8 cellular contexts compared by ENCODE assay signal in genomic region chr18:12884521-12885323, GRCh38.
DNase-seq lines count a peak whose midpoint lies in the region; ATAC-seq and TF ChIP-seq lines count a peak whose summit lies in the region.

No MANE protein-coding gene starts in this region.

- no peaks in the 10 kb centered on the region for H3K9me3 ChIP-seq in SK-N-MC (ENCODE audit: low read depth, low read length)

- H3K36me3 ChIP-seq in SK-N-MC (ENCODE audit: insufficient read depth, low read length): no peaks in the 10 kb centered on the region

- H3K27ac ChIP-seq in SK-N-MC: peak overlapping the region; percentile 49; the same call in 1 of the 2 replicates

- H3K4me3 ChIP-seq in SK-N-MC: peak overlapping the region; percentile 98
- H3K4me3 ChIP-seq in fibroblast of mammary gland (ENCODE audit: control insufficient read depth, low read depth, low read length): peak overlapping the region; percentile 62

- ATAC-seq in GM19023 (IDR thresholded peaks at IDR 0.05; ENCODE audit: unreplicated experiment): no peak

- no peak for TF ChIP-seq CTCF in fibroblast of mammary gland (conservative IDR thresholded peaks at IDR 0.05; ENCODE audit: control insufficient read depth, insufficient read depth, low read depth, low read length)

- DNase-seq in NCI-H2227 treated with DMSO at 0.1 percent for 48 hours (lab: John Stamatoyannopoulos, UW) (peak; percentile 71), NCI-H2227 (lab: John Stamatoyannopoulos, UW; ENCODE audit: unreplicated experiment) (no peak), SK-N-MC (ENCODE audit: low read depth, low spot score) (no peak), fibroblast of mammary gland (ENCODE audit: low read depth) (no peak), retina (peak; percentile 61), activated gamma-delta T cell treated with Interleukin-2 at 50 U/mL for 16 hours (no peak), epidermal melanocyte (ENCODE audit: insufficient read length, low spot score) (no peak)

- H3K9ac ChIP-seq in SK-N-MC (ENCODE audit: insufficient read length): peak overlapping the region; percentile 48

Comparison
In these comparisons a context has a peak if more than half of its experiments do, and no peak if none do; other contexts are left out.
1. DNase-seq: peak in NCI-H2227 treated with DMSO at 0.1 percent for 48 hours (single experiment) and retina (single experiment); none in NCI-H2227 (single experiment), SK-N-MC (single experiment), fibroblast of mammary gland (single experiment), activated gamma-delta T cell treated with Interleukin-2 at 50 U/mL for 16 hours (single experiment) and epidermal melanocyte (single experiment).